ENCODE assay signal across 8 cellular contexts in the genomic region with DNA sequence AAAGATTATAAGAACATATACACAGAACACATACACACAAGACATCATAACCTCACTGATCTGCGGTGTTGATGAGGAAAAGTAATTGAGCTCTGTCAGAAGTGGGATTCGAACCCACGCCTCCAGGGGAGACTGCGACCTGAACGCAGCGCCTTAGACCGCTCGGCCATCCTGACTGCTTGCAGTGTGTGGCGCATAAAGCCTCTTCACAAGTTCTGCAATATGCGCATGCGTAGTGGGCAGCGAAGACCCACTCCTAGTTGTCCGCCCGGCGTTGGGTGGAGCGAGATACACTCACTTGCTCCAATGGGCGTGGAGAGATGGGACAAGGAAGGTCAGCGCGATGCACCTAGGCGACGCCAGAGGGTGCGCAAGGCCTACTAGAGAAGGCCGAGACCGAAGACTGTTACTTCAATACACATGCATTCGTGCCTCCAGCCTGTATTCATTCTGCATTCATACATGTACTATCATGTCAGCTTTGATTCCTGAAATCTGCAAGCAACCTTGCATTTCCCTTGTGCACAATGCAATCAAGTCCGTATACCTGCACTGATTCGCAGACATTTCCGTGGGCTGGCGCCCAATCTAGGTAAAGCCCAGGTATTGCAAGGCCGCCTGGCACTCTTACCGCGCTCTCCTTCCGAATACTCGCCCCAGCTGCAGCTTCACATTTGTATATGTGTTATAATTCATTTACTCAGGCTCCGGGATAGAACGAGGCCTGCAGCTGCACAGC. TPM values are rescaled to one million over a fixed set of nuclear protein-coding genes. Genes with fewer than 3 reads are reported as not detected.
DNase-seq lines count a peak whose midpoint lies in the region; ATAC-seq and TF ChIP-seq lines count a peak whose summit lies in the region.

No MANE protein-coding gene starts in this region.

- ATAC-seq in GM18873 (IDR thresholded peaks at IDR 0.05; ENCODE audit: low FRiP score, unreplicated experiment) (peak; percentile 83), HG03159 (IDR thresholded peaks at IDR 0.05; ENCODE audit: unreplicated experiment) (peak; percentile 85)

- H3K9me3 ChIP-seq in WERI-Rb-1 (ENCODE audit: severe bottlenecking) (no peaks in the 10 kb centered on the region), skeletal muscle tissue (ENCODE audit: control insufficient read depth in 3 of 3, low read length in 3 of 3) (no peaks in the 10 kb centered on the region)

- TF ChIP-seq CTCF in WERI-Rb-1 (IDR thresholded peaks at IDR 0.05; ENCODE audit: low read depth, low read length) (peak; percentile 97), cardiac fibroblast (IDR thresholded peaks at IDR 0.05; ENCODE audit: low read depth, low read length) (peak; percentile 99)

- H3K27me3 ChIP-seq in WERI-Rb-1 (ENCODE audit: insufficient read depth, low read depth, severe bottlenecking) (no peaks in the 10 kb centered on the region), skeletal muscle tissue (ENCODE audit: control insufficient read depth in 3 of 3, insufficient read depth in 3 of 3, low read length in 3 of 3) (no peaks in the 10 kb centered on the region)

- DNase-seq in AG08395 (ENCODE audit: low spot score) (peak; percentile 99), NCI-H2196 treated with DMSO at 0.1 percent for 48 hours (lab: John Stamatoyannopoulos, UW; ENCODE audit: unreplicated experiment) (peak; percentile 77), WERI-Rb-1 (peak; percentile 97), cardiac fibroblast (ENCODE audit: low read depth in 2 of 2) (peak; percentile 99), iPS-NIHi11 (ENCODE audit: low spot score) (peak; percentile 94)

- peak overlapping the region; percentile 73 to 82 (median 80) for H3K9ac ChIP-seq in skeletal muscle tissue (ENCODE audit: low read depth in 1 of 3, low read length in 3 of 3)

- H3K36me3 ChIP-seq in WERI-Rb-1, result no peaks in the 10 kb centered on the region
- H3K36me3 ChIP-seq in skeletal muscle tissue (ENCODE audit: control insufficient read depth in 3 of 3, insufficient read depth in 3 of 3, low read length in 3 of 3), result no peaks in the 10 kb centered on the region

- H3K27ac ChIP-seq in WERI-Rb-1, result peak overlapping the region; percentile 33; the same call in 1 of the 2 replicates
- H3K27ac ChIP-seq in skeletal muscle tissue (ENCODE audit: low read depth, low read length), result peak overlapping the region; percentile 86

- H3K4me3 ChIP-seq in WERI-Rb-1 (ENCODE audit: low read depth, low read length), result peak overlapping the region; percentile 91
- H3K4me3 ChIP-seq in cardiac fibroblast (replicated peaks in 1 of 2; ENCODE audit: low read depth in 2 of 2, low read length in 2 of 2), result peak overlapping the region; percentile 42 to 48
- H3K4me3 ChIP-seq in skeletal muscle tissue (ENCODE audit: low read length in 3 of 3), result peak overlapping the region; percentile 61 to 87 (median 78)

- H3K4me1 ChIP-seq in skeletal muscle tissue (ENCODE audit: control insufficient read depth in 3 of 3, insufficient read depth in 3 of 3, low read length in 3 of 3), result peaks cover 18 to 38% (median 34%) of the 10 kb centered on the region in 3 donors

RNA-seq across cellular contexts. Expression of a gene that starts 16.1 kb away (rescaled TPM):
- under 0.01 TPM for total RNA-seq in skeletal muscle tissue

RNA-seq across cellular contexts. Expression of a gene that starts 55.5 kb away (rescaled TPM):
- 37.1 TPM for total RNA-seq in skeletal muscle tissue

RNA-seq across cellular contexts. Expression of a gene that starts 58.0 kb away (rescaled TPM):
- total RNA-seq in skeletal muscle tissue, result not detected

Comparison
In these comparisons a context has a peak if more than half of its experiments do, and no peak if none do; other contexts are left out.
1. Peak in every context shown above with its lines: DNase-seq, ATAC-seq, H3K4me3 ChIP-seq and H3K27ac ChIP-seq.